6 cellular contexts compared by ENCODE assay signal in the genomic region with DNA sequence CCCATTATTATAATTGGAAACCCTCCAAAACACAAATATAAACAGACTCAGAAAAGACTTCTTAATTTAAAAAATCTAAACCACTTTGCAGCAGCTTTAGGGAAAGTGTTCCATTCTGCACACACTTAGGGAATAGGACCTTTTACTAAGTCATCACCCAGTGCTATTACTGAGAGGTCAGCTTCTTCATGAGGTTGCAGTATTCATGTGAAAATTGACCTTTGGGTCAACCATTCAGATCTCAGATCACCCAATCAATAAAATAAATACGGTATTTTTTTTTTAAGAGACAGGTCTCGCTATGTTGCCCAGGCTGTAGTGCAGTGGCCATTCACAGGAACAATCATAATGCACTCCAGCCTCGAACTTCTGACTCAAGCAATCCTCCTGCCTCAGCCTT.
"Had no signal": no experiment of that assay in that cellular context is flagged by ENCODE, and none has a peak within 500 bp of the region (broad histone marks: within the 10 kb centered on the region; RNA-seq: fewer than 3 reads in every experiment).

No MANE protein-coding gene starts in this region.

- H3K27ac ChIP-seq: HL-60, KMS-11 had no signal

- H3K36me3 ChIP-seq: HAP-1 had no signal

- H3K4me3 ChIP-seq: GM23338, HAP-1 had no signal

- H3K9me3 ChIP-seq: HAP-1 had no signal

- H2AFZ ChIP-seq: GM23338 had no signal

- H3K9ac ChIP-seq: KMS-11 had no signal

- H3K4me2 ChIP-seq: GM23338, KMS-11 had no signal

- DNase-seq: KBM-7 had no signal

- ATAC-seq: GM23338, HCT116 had no signal
